In genomic region chr11:19696073-19696472, GRCh38 we compare ENCODE assay signal across 19 cellular contexts. TPM values are rescaled to one million over a fixed set of nuclear protein-coding genes. Genes with fewer than 3 reads are reported as not detected.
DNase-seq lines count a peak whose midpoint lies in the region; ATAC-seq and TF ChIP-seq lines count a peak whose summit lies in the region.
"Had no signal": no experiment of that assay in that cellular context is flagged by ENCODE, and none has a peak within 500 bp of the region (broad histone marks: within the 10 kb centered on the region; RNA-seq: fewer than 3 reads in every experiment).

No MANE protein-coding gene starts in this region.

- TF ChIP-seq CTCF in epithelial cell of esophagus (IDR thresholded peaks at IDR 0.05; ENCODE audit: insufficient read depth, low read depth, low read length, missing control alignments), result no peak

- H3K9ac ChIP-seq in stomach smooth muscle (ENCODE audit: low read length in 2 of 2), result no peak overlapping the region
- H3K9ac ChIP-seq: BLaER1 treated with 17β-estradiol and CSF1 and Interleukin-3, amounts not matched to agents 10 nM and 100 nM; KMS-11 had no signal

- DNase-seq in Right ventricle myocardium superior (no peak), Right ventricle myocardium inferior (ENCODE audit: missing footprints) (no peak), NCI-H446 (lab: John Stamatoyannopoulos, UW) (peak; percentile 69 to 81), epithelial cell of esophagus (ENCODE audit: low read depth) (peak; percentile 32), kidney tubule cell (ENCODE audit: low spot score) (no peak), erythroblast (lab: John Stamatoyannopoulos, UW) (no peak)
- DNase-seq: CD8-positive, alpha-beta memory T cell; GF-D8; NCI-H1048; NCI-H226; NCI-H69; PC-3 had no signal

- intact Hi-C loops in Right ventricle myocardium superior (cut with DNase I), result no loop called here
- intact Hi-C loops in Right ventricle myocardium inferior (cut with DNase I), result loop anchor here (2.0 to 5.0 kb wide), 3 partner anchors 13 to 499 kb away; partner anchors contain the start of gene NAV2

- H3K36me3 ChIP-seq in stomach smooth muscle (ENCODE audit: control insufficient read depth in 2 of 2, insufficient read depth in 2 of 2, low read length in 2 of 2), result no peaks in the 10 kb centered on the region
- H3K36me3 ChIP-seq: BLaER1 treated with 17β-estradiol and CSF1 and Interleukin-3, amounts not matched to agents 10 nM and 100 nM had no signal

- peaks cover 40% of the 10 kb centered on the region for H3K4me1 ChIP-seq in stomach smooth muscle (ENCODE audit: control insufficient read depth, insufficient read depth, low read length)
- H3K4me1 ChIP-seq: BLaER1 treated with 17β-estradiol and CSF1 and Interleukin-3, amounts not matched to agents 10 nM and 100 nM had no signal

- H3K9me3 ChIP-seq in stomach smooth muscle (ENCODE audit: control insufficient read depth in 2 of 2, low read length in 2 of 2), result peaks cover 0 to 2% of the 10 kb centered on the region in 2 donors
- H3K9me3 ChIP-seq: A549; BLaER1 treated with 17β-estradiol and CSF1 and Interleukin-3, amounts not matched to agents 10 nM and 100 nM had no signal

- no peaks in the 10 kb centered on the region for H3K27me3 ChIP-seq in stomach smooth muscle (ENCODE audit: control insufficient read depth in 1 of 2, insufficient read depth in 2 of 2, low read length in 2 of 2)
- H3K27me3 ChIP-seq: BLaER1 treated with 17β-estradiol and CSF1 and Interleukin-3, amounts not matched to agents 10 nM and 100 nM had no signal

- peak overlapping the region; percentile 32 for H3K27ac ChIP-seq in stomach smooth muscle (ENCODE audit: low read length)
- H3K27ac ChIP-seq: A549; BLaER1 treated with 17β-estradiol and CSF1 and Interleukin-3, amounts not matched to agents 10 nM and 100 nM; KMS-11; SK-N-MC had no signal

- ATAC-seq in Right ventricle myocardium superior (ENCODE audit: poor library complexity) (peak; percentile 11), Right ventricle myocardium inferior (no peak), GM21526 (IDR thresholded peaks at IDR 0.05; ENCODE audit: low FRiP score, unreplicated experiment) (no peak)
- ATAC-seq: A549, HepG2, PC-3 had no signal

- TF ChIP-seq POLR2A in erythroblast (IDR thresholded peaks at IDR 0.05; ENCODE audit: low read length), result no peak

- no peak overlapping the region for H3K4me3 ChIP-seq in epithelial cell of esophagus (ENCODE audit: low read length)
- no peak overlapping the region for H3K4me3 ChIP-seq in stomach smooth muscle (ENCODE audit: low read length in 2 of 2)
- H3K4me3 ChIP-seq: A549; BLaER1 treated with 17β-estradiol and CSF1 and Interleukin-3, amounts not matched to agents 10 nM and 100 nM; SK-N-MC had no signal

RNA-seq across cellular contexts. Expression of gene NAV2, which starts 16.6 kb away (rescaled TPM):
- 10.5 TPM for total RNA-seq in Right ventricle myocardium superior
- 14.0 TPM for total RNA-seq in Right ventricle myocardium inferior

Comparison
In these comparisons a context has a peak if more than half of its experiments do, and no peak if none do; other contexts are left out.
1. DNase-seq: peak in NCI-H446 (2 of 2) and epithelial cell of esophagus (single experiment); none in Right ventricle myocardium superior (single experiment), Right ventricle myocardium inferior (single experiment), kidney tubule cell (single experiment) and erythroblast (0 of 2).